In the genomic region with DNA sequence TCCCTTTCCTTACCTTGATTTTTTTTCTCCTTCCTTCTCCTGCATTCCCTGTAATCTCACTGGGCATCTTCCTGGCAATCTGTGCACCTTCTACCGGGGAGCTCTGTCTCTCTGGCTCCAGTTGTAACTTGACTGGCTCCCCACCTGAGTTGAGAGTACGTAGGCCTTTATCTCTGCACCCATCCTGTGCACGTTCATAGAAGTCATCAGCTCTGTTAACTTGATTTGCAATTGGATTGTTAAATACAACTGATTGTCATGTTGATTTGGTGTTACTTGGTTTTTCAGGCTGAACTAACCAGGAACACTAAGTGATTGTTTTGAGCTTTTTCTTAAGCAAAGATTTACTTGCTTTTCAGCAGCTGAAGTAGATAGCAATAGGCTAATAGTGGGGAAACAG, we compare ENCODE assay signal across 1 cellular context.
TF ChIP-seq lines count a peak whose summit lies in the region.

No MANE protein-coding gene starts in this region.

TF ChIP-seq in K562, 482 proteins besides CTCF, POLR2A, EP300 and RAD21 (continued from another document):
- TF ChIP-seq, protein P1, sequence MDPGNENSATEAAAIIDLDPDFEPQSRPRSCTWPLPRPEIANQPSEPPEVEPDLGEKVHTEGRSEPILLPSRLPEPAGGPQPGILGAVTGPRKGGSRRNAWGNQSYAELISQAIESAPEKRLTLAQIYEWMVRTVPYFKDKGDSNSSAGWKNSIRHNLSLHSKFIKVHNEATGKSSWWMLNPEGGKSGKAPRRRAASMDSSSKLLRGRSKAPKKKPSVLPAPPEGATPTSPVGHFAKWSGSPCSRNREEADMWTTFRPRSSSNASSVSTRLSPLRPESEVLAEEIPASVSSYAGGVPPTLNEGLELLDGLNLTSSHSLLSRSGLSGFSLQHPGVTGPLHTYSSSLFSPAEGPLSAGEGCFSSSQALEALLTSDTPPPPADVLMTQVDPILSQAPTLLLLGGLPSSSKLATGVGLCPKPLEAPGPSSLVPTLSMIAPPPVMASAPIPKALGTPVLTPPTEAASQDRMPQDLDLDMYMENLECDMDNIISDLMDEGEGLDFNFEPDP (CRISPR knock-in tag; IDR thresholded peaks at IDR 0.05) = no peak
- no peak for TF ChIP-seq ZNF140 (CRISPR knock-in tag; IDR thresholded peaks at IDR 0.05)
- TF ChIP-seq, protein P2, sequence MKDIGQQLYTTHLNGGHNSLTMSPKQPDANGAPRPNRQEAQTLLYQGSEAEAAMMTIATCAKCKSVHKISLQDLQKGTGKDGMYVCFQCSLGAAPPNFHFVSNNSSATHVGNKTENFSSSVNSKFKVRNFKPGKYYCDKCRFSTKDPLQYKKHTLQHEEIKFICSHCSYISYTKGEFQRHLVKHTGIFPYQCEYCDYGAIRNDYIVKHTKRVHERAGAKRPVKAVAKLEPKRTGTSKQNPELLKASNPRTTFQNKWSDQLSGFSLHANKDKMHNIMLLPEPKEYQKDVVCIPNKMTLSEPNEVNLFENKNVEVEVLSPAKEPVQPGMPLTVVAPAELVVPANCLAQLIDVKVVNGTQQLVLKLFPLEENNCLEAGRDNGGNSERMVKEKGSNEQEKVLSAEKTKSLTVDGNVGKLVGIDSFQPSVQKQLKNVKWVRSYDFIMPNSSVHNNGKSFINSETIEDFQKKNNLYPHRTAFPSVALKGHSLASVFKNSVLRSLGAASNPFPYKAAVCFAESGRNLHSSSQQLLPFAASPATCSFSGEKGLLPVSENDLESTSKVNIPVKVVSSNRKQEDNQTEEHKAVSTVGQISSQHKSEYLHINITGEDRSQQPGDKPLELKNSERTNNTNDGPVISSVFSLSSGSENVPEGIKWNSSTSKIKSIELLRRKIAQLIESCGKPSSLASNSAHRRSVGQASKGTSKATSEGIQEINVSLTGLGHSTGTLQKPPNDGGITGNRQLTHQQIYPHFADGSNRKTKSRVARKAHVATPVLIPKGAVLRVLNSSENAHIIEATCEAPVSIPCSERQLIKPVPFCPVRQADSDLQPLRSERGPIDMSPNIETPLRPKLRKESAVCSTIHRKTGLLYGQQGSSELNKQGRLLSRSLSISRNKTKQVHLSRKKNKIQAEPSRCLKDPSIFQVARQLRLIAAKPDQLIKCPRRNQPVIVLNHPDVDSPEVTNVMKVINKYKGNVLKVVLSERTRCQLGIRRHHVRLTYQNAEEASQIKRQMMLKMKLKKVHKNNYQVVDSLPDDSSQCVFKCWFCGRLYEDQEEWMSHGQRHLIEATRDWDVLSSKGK (CRISPR knock-in tag; IDR thresholded peaks at IDR 0.05) = no peak
- no peak for TF ChIP-seq SOX6 (IDR thresholded peaks at IDR 0.05)
- no peak for TF ChIP-seq ILK (tag; IDR thresholded peaks at IDR 0.05; ENCODE audit: borderline replicate concordance, low read depth)
- TF ChIP-seq NR3C1 (CRISPR knock-in tag; IDR thresholded peaks at IDR 0.05) = no peak
